15 cellular contexts compared by ENCODE assay signal in genomic region chr9:123176949-123177348, GRCh38.
"Had no signal": no experiment of that assay in that cellular context is flagged by ENCODE, and none has a peak within 500 bp of the region (broad histone marks: within the 10 kb centered on the region; RNA-seq: fewer than 3 reads in every experiment).

No MANE protein-coding gene starts in this region.

- H3K27ac Mint-ChIP-seq: activated naive CD8-positive, alpha-beta T cell treated with anti-CD3 and anti-CD28 coated beads, Interleukin-2, amount 10 ng/mL, durations not matched to agents 7 days and 5 days; activated T-helper 1 cell treated with anti-CD3 and anti-CD28 coated beads, Interleukin-12 subunit alpha, Interleukin-12 subunit beta, Interleukin-2, Interleukin-4 antibody, amounts not matched to agents 30 ng/mL and 10 ng/mL and 1 ng/mL, durations not matched to agents 14 hours and 24 hours and 36 hours; brain had no signal

- H3K27me3 Mint-ChIP-seq: activated naive CD8-positive, alpha-beta T cell treated with anti-CD3 and anti-CD28 coated beads, Interleukin-2, amount 10 ng/mL, durations not matched to agents 7 days and 5 days; brain had no signal

- H3K4me1 ChIP-seq: foreskin keratinocyte had no signal

- H3K9me3 Mint-ChIP-seq: activated naive CD8-positive, alpha-beta T cell treated with anti-CD3 and anti-CD28 coated beads, Interleukin-2, amount 10 ng/mL, durations not matched to agents 7 days and 5 days; activated T-helper 1 cell treated with anti-CD3 and anti-CD28 coated beads, Interleukin-12 subunit alpha, Interleukin-12 subunit beta, Interleukin-2, Interleukin-4 antibody, amounts not matched to agents 30 ng/mL and 10 ng/mL and 1 ng/mL, durations not matched to agents 14 hours and 24 hours and 36 hours; brain had no signal

- DNase-seq: activated CD4-positive, CD25-positive, alpha-beta regulatory T cell treated with anti-CD3 and anti-CD28 coated beads, Interleukin-2, amount 50 U/mL, for 72 hours; activated naive CD4-positive, alpha-beta T cell; activated naive CD8-positive, alpha-beta T cell treated with anti-CD3 and anti-CD28 coated beads, Interleukin-2, amount 10 ng/mL, durations not matched to agents 7 days and 5 days; cortex of kidney; effector CD4-positive, alpha-beta T cell; head of caudate nucleus; left cardiac atrium; midbrain; ovary; stimulated activated CD4-positive, alpha-beta T cell treated with anti-CD3 and anti-CD28 coated beads, Interleukin-12 subunit alpha, Interleukin-12 subunit beta, amount 100 ng/mL, for 4 hours; stimulated activated CD4-positive, alpha-beta T cell treated with anti-CD3 and anti-CD28 coated beads, Interleukin-2, amount 100 ng/mL, for 24 hours had no signal

- H3K9me3 ChIP-seq: ovary had no signal

- H3K4me1 Mint-ChIP-seq: brain had no signal

- H3K27ac ChIP-seq: foreskin keratinocyte, ovary had no signal

- H3K4me3 ChIP-seq: lung, ovary had no signal

- H3K27me3 ChIP-seq: foreskin keratinocyte, ovary had no signal

- ATAC-seq: left cardiac atrium had no signal

- H3K36me3 ChIP-seq: ovary had no signal

- H3K4me3 Mint-ChIP-seq: activated naive CD8-positive, alpha-beta T cell treated with anti-CD3 and anti-CD28 coated beads, Interleukin-2, amount 10 ng/mL, durations not matched to agents 7 days and 5 days; activated T-helper 1 cell treated with anti-CD3 and anti-CD28 coated beads, Interleukin-12 subunit alpha, Interleukin-12 subunit beta, Interleukin-2, Interleukin-4 antibody, amounts not matched to agents 30 ng/mL and 10 ng/mL and 1 ng/mL, durations not matched to agents 14 hours and 24 hours and 36 hours had no signal
